10 cellular contexts compared by ENCODE assay signal in the genomic region with DNA sequence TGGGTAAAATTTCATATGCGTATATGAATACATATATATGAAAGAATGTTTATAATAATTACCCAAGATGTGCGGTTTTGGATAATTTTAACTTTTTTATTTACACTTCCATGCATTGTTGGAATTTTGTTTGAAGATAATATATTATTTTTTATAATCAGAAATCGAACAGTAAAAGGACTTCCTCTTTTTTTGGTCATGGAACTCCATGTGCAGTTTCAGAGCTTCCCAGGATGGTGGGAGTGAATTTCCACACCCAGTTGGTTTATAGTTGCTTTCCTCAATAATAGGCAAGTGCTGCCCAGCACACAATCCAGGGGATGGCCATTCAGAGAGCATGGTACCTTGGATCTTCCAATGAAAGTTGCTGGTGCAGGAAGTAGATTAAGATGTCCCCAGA.
"Had no signal": no experiment of that assay in that cellular context is flagged by ENCODE, and none has a peak within 500 bp of the region (broad histone marks: within the 10 kb centered on the region; RNA-seq: fewer than 3 reads in every experiment).

No MANE protein-coding gene starts in this region.

- H3K4me3 ChIP-seq: GM23248, HAP-1 had no signal

- H3K9ac ChIP-seq: GM23248, KMS-11 had no signal

- H3K9me3 ChIP-seq: HAP-1 had no signal

- ATAC-seq: HCT116, HepG2 had no signal

- FAIRE-seq: HepG2 had no signal

- H3K36me3 ChIP-seq: HAP-1 had no signal

- H3K27ac ChIP-seq: GM23248, HL-60, KMS-11 had no signal

- DNase-seq: GM23248, GOT3, H7, HFFc6, KBM-7 had no signal

- H3K4me2 ChIP-seq: KMS-11 had no signal

- H2AFZ ChIP-seq: GM23248 had no signal

- H3K4me1 ChIP-seq: HAP-1 had no signal
